Comparison of ENCODE assay signal across 11 cellular contexts in the genomic region with DNA sequence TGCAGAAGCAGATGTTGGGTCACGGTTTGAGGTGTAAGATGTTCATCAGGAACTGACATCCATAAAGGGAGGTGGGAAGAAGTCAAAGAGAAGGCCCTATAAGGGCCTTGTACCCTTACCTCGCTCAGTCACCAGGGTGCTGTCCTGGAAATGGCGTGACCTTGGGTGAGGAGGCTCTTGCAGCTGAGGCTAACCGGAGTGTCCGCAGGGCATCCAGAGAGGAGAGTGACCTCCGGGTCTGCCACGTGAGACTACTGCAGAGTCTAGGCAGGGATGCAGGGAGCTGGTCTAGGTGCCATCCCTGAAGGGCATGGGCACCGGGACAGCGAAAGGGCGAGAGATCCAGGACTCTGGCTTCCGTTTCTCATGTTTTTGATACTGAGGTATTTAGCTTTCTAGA.
"Had no signal": no experiment of that assay in that cellular context is flagged by ENCODE, and none has a peak within 500 bp of the region (broad histone marks: within the 10 kb centered on the region; RNA-seq: fewer than 3 reads in every experiment).

No MANE protein-coding gene starts in this region.

- H3K36me3 Mint-ChIP-seq: natural killer cell had no signal

- H3K4me3 ChIP-seq: right lobe of liver, thoracic aorta had no signal

- H3K27ac ChIP-seq: epithelial cell of prostate, thoracic aorta had no signal

- H3K36me3 ChIP-seq: right lobe of liver, thoracic aorta had no signal

- DNase-seq: activated CD4-positive, alpha-beta T cell treated with anti-CD3 and anti-CD28 coated beads, Interleukin-2, amount 50 U/mL, for 1 hour; activated naive CD4-positive, alpha-beta T cell treated with Interleukin-2 at 50 U/mL for 16 hours; activated naive CD8-positive, alpha-beta T cell treated with anti-CD3 and anti-CD28 coated beads, Interleukin-2, amount 50 U/mL, for 24 hours; islet precursor cell; natural killer cell; posterior cingulate gyrus; right lobe of liver; stimulated activated naive CD8-positive, alpha-beta T cell treated with anti-CD3 and anti-CD28 coated beads, Interleukin-15, amount 100 ng/mL, for 72 hours; T-helper 2 cell had no signal

- ATAC-seq: activated naive CD8-positive, alpha-beta T cell treated with anti-CD3 and anti-CD28 coated beads, Interleukin-2, amount 50 U/mL, for 24 hours; natural killer cell; stimulated activated naive CD8-positive, alpha-beta T cell treated with anti-CD3 and anti-CD28 coated beads, Interleukin-15, amount 100 ng/mL, for 72 hours had no signal

- H3K9me3 Mint-ChIP-seq: activated naive CD8-positive, alpha-beta T cell treated with anti-CD3 and anti-CD28 coated beads, Interleukin-2, amount 50 U/mL, for 24 hours; natural killer cell; stimulated activated naive CD8-positive, alpha-beta T cell treated with anti-CD3 and anti-CD28 coated beads, Interleukin-15, amount 100 ng/mL, for 72 hours had no signal

- H3K9me3 ChIP-seq: right lobe of liver, thoracic aorta had no signal

- H3K27me3 Mint-ChIP-seq: activated naive CD8-positive, alpha-beta T cell treated with anti-CD3 and anti-CD28 coated beads, Interleukin-2, amount 50 U/mL, for 24 hours; stimulated activated naive CD8-positive, alpha-beta T cell treated with anti-CD3 and anti-CD28 coated beads, Interleukin-15, amount 100 ng/mL, for 72 hours had no signal

- H3K27me3 ChIP-seq: right lobe of liver had no signal

- H3K27ac Mint-ChIP-seq: activated naive CD8-positive, alpha-beta T cell treated with anti-CD3 and anti-CD28 coated beads, Interleukin-2, amount 50 U/mL, for 24 hours; stimulated activated naive CD8-positive, alpha-beta T cell treated with anti-CD3 and anti-CD28 coated beads, Interleukin-15, amount 100 ng/mL, for 72 hours had no signal

- H3K4me3 Mint-ChIP-seq: activated naive CD8-positive, alpha-beta T cell treated with anti-CD3 and anti-CD28 coated beads, Interleukin-2, amount 50 U/mL, for 24 hours; natural killer cell; stimulated activated naive CD8-positive, alpha-beta T cell treated with anti-CD3 and anti-CD28 coated beads, Interleukin-15, amount 100 ng/mL, for 72 hours had no signal
